In genomic region chr18:11976463-11976862, GRCh38 we compare ENCODE assay signal across 13 cellular contexts.
"Had no signal": no experiment of that assay in that cellular context is flagged by ENCODE, and none has a peak within 500 bp of the region (broad histone marks: within the 10 kb centered on the region; RNA-seq: fewer than 3 reads in every experiment).

No MANE protein-coding gene starts in this region.

- ATAC-seq: activated naive CD4-positive, alpha-beta T cell treated with anti-CD3 and anti-CD28 coated beads, Interleukin-2, amount 50 U/mL, for 72 hours; stimulated activated naive B cell treated with anti-CD40 and anti-IgM and Interleukin-4, amounts not matched to agents 10 μg/mL and 1 μg/mL and 100 μg/mL, for 72 hours had no signal

- H2AFZ ChIP-seq: neural progenitor cell had no signal

- H3K27ac Mint-ChIP-seq: activated naive CD4-positive, alpha-beta T cell treated with anti-CD3 and anti-CD28 coated beads, Interleukin-2, amount 50 U/mL, for 72 hours; endodermal cell; memory B cell; stimulated activated naive B cell treated with anti-CD40 and anti-IgM and Interleukin-4, amounts not matched to agents 10 μg/mL and 1 μg/mL and 100 μg/mL, for 72 hours had no signal

- H3K36me3 ChIP-seq: neural progenitor cell, right atrium auricular region, tibial nerve, vagina had no signal

- DNase-seq: activated T-cell treated with anti-CD3 and anti-CD28 coated beads, Interleukin-2, amount 50 U/mL, for 1 hour; amygdala; endodermal cell; stimulated activated CD4-positive, alpha-beta T cell treated with anti-CD3 and anti-CD28 coated beads, Interleukin-2, amount 100 ng/mL, for 24 hours; stimulated activated naive B cell treated with anti-CD40 and anti-IgM and Interleukin-4, amounts not matched to agents 10 μg/mL and 1 μg/mL and 100 μg/mL, for 72 hours; T-helper 2 cell had no signal

- H3K9me3 Mint-ChIP-seq: activated naive CD4-positive, alpha-beta T cell treated with anti-CD3 and anti-CD28 coated beads, Interleukin-2, amount 50 U/mL, for 72 hours; endodermal cell; memory B cell; stimulated activated naive B cell treated with anti-CD40 and anti-IgM and Interleukin-4, amounts not matched to agents 10 μg/mL and 1 μg/mL and 100 μg/mL, for 72 hours had no signal

- H3K27ac ChIP-seq: neural progenitor cell, right atrium auricular region, vagina had no signal

- H3K27me3 ChIP-seq: right atrium auricular region, tibial nerve, vagina had no signal

- H3K4me3 ChIP-seq: neural progenitor cell, right atrium auricular region, tibial nerve, vagina had no signal

- H3K36me3 Mint-ChIP-seq: activated naive CD4-positive, alpha-beta T cell treated with anti-CD3 and anti-CD28 coated beads, Interleukin-2, amount 50 U/mL, for 72 hours; brain; memory B cell; neural progenitor cell; stimulated activated naive B cell treated with anti-CD40 and anti-IgM and Interleukin-4, amounts not matched to agents 10 μg/mL and 1 μg/mL and 100 μg/mL, for 72 hours had no signal

- H3K4me3 Mint-ChIP-seq: brain; endodermal cell; memory B cell; neural progenitor cell; stimulated activated naive B cell treated with anti-CD40 and anti-IgM and Interleukin-4, amounts not matched to agents 10 μg/mL and 1 μg/mL and 100 μg/mL, for 72 hours had no signal

- H3K9ac ChIP-seq: neural progenitor cell had no signal

- H3K9me3 ChIP-seq: right atrium auricular region, tibial nerve, vagina had no signal

- H3K4me2 ChIP-seq: neural progenitor cell had no signal
